ENCODE assay signal across 8 cellular contexts in the genomic region with DNA sequence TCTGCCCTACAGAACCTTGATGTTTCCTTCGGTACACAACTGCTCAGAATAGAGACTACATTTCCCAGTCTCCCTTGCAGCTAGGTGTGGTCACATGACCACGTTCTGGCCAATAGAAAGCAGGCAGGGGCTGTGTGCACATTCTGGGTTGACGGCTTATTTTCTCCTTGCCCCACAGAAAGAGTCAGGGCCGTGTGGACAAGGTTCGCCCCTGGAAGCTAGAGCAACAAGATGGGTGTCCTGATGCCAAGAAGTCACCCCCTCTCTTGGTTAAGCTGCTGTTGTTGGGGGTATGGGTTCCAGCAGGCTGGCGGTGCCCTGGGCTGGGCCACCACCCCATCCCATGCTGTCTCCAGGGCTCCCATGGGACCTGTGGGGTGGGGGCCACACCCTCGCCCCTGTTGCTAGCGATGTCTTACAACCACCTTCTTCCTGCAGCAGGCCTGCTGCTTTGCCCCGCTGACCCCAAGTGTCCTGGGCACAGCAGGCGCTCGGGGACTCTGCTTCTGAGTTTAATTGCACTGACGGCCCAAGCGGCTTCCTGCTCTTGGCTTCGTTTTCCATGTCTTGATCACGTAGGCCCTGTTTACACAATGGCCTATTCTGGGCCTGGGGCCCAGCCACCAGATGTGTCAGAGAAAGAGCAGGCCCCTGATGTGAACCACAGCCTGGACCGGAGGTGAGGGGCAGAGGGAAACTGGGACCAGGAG. TPM values are rescaled to one million over a fixed set of nuclear protein-coding genes. Genes with fewer than 3 reads are reported as not detected.
DNase-seq lines count a peak whose midpoint lies in the region; ATAC-seq and TF ChIP-seq lines count a peak whose summit lies in the region.

No MANE protein-coding gene starts in this region.

- 19 to 36% methylated on average over 6 to 12 of the region's 16 CpGs for WGBS in esophagus squamous epithelium, 2 donors
- 21 to 24% methylated on average over 12 to 16 of the region's 16 CpGs for WGBS in testis, 2 donors

- H3K36me3 Mint-ChIP-seq in activated CD8-positive, alpha-beta T cell treated with anti-CD3 and anti-CD28 coated beads, Interleukin-2, amount 10 ng/mL, durations not matched to agents 7 days and 5 days (ENCODE audit: low read depth), result no peaks in the 10 kb centered on the region

- peak; percentile 70 for ATAC-seq in HG03135 (IDR thresholded peaks at IDR 0.05; ENCODE audit: unreplicated experiment)
- ATAC-seq in activated CD8-positive, alpha-beta T cell treated with anti-CD3 and anti-CD28 coated beads, Interleukin-2, amount 10 ng/mL, durations not matched to agents 7 days and 5 days, result peak; percentile 74

- H3K36me3 ChIP-seq in esophagus squamous epithelium (peaks cover 0 to 45% (median 0%) of the 10 kb centered on the region in 3 donors), testis (ENCODE audit: low read depth, missing control alignments) (no peaks in the 10 kb centered on the region)

- no peaks in the 10 kb centered on the region for H3K27me3 Mint-ChIP-seq in activated CD8-positive, alpha-beta T cell treated with anti-CD3 and anti-CD28 coated beads, Interleukin-2, amount 10 ng/mL, durations not matched to agents 7 days and 5 days (ENCODE audit: low read depth)

- H3K27ac Mint-ChIP-seq in activated CD8-positive, alpha-beta T cell treated with anti-CD3 and anti-CD28 coated beads, Interleukin-2, amount 10 ng/mL, durations not matched to agents 7 days and 5 days, result no peak overlapping the region

- H3K9me3 ChIP-seq in esophagus squamous epithelium (no peaks in the 10 kb centered on the region), testis (no peaks in the 10 kb centered on the region)

- CTCF ChIA-PET in activated CD8-positive, alpha-beta T cell treated with anti-CD3 and anti-CD28 coated beads, Interleukin-2, amount 10 ng/mL, durations not matched to agents 7 days and 5 days (lab: Charles Lee), result interaction anchor here (0.8 to 1.7 kb wide), 5 partner anchors 15 to 125 kb away, joined by 3 to 7 read pairs (median 3); a partner anchor contains a TSS

- peaks cover 14 to 67% (median 49%) of the 10 kb centered on the region in 3 donors for H3K4me1 ChIP-seq in esophagus squamous epithelium
- H3K4me1 ChIP-seq in testis, result peaks cover 42% of the 10 kb centered on the region

- TF ChIP-seq CTCF in esophagus squamous epithelium (IDR thresholded peaks at IDR 0.05) (no peak), testis (IDR thresholded peaks at IDR 0.05) (no peak)

- POLR2A ChIA-PET in activated CD8-positive, alpha-beta T cell treated with anti-CD3 and anti-CD28 coated beads, Interleukin-2, amount 10 ng/mL, durations not matched to agents 7 days and 5 days (lab: Charles Lee), result no interaction called here

- peak in 1 of 4 donors; percentile 10 for TF ChIP-seq POLR2A in esophagus squamous epithelium (IDR thresholded peaks at IDR 0.05)
- no peak for TF ChIP-seq POLR2A in testis (IDR thresholded peaks at IDR 0.05)

- H3K4me3 Mint-ChIP-seq in activated CD8-positive, alpha-beta T cell treated with anti-CD3 and anti-CD28 coated beads, Interleukin-2, amount 10 ng/mL, durations not matched to agents 7 days and 5 days, result no peak overlapping the region

- intact Hi-C loops in esophagus squamous epithelium (cut with DNase I), result no loop called here
- intact Hi-C loops in testis (cut with DNase I; ENCODE audit: low total_unique reads), result no loop called here

- peaks cover 7% of the 10 kb centered on the region for H3K4me1 Mint-ChIP-seq in activated CD8-positive, alpha-beta T cell treated with anti-CD3 and anti-CD28 coated beads, Interleukin-2, amount 10 ng/mL, durations not matched to agents 7 days and 5 days (ENCODE audit: low read depth)

- H3K27ac ChIP-seq in esophagus squamous epithelium (peak overlapping the region; percentile 72 to 94 (median 88)), testis (peak overlapping the region; percentile 56 to 83)

- H3K27me3 ChIP-seq in esophagus squamous epithelium (no peaks in the 10 kb centered on the region), testis (no peaks in the 10 kb centered on the region)

- no peaks in the 10 kb centered on the region for H3K9me3 Mint-ChIP-seq in activated CD8-positive, alpha-beta T cell treated with anti-CD3 and anti-CD28 coated beads, Interleukin-2, amount 10 ng/mL, durations not matched to agents 7 days and 5 days (ENCODE audit: insufficient read depth)

- peak; percentile 18 to 26 for DNase-seq in activated CD4-positive, alpha-beta T cell treated with anti-CD3 and anti-CD28 coated beads for 24 hours (ENCODE audit: low read depth in 2 of 2)
- DNase-seq in activated CD4-positive, alpha-beta T cell treated with anti-CD3 and anti-CD28 coated beads for 1 hour, result no peak
- DNase-seq in NCI-H524 treated with DMSO at 0.1 percent for 48 hours (lab: John Stamatoyannopoulos, UW), result peak; percentile 78
- DNase-seq in activated CD8-positive, alpha-beta T cell treated with anti-CD3 and anti-CD28 coated beads, Interleukin-2, amount 10 ng/mL, durations not matched to agents 7 days and 5 days, result peak; percentile 65
- peak; percentile 29 for DNase-seq in esophagus squamous epithelium (lab: John Stamatoyannopoulos, UW)
- peak; percentile 56 for DNase-seq in myocyte (ENCODE audit: low read depth)
- peak; percentile 86 for DNase-seq in testis

- H3K4me3 ChIP-seq in esophagus squamous epithelium, result peak overlapping the region in 3 of 4 donors; percentile 13 to 51 (median 26)
- peak overlapping the region; percentile 29 to 43 for H3K4me3 ChIP-seq in testis

RNA-seq across cellular contexts. Expression of a gene that starts 24.9 kb away (rescaled TPM):
- total RNA-seq in activated CD8-positive, alpha-beta T cell treated with anti-CD3 and anti-CD28 coated beads, Interleukin-2, amount 10 ng/mL, durations not matched to agents 7 days and 5 days, result 10 to 100 TPM; 15.6 to 16.5 TPM
- 10 to 100 TPM in 1 of 4 donors, 1 to 10 TPM in 3; 5.6 to 21.4 (median 6.3) TPM for total RNA-seq in esophagus squamous epithelium
- 3.6 and 6.0 TPM in 2 replicates for total RNA-seq in myocyte
- 33.3 TPM for polyA plus RNA-seq in myocyte (2012)
- 10 to 100 TPM; 28.7 to 39.1 TPM for total RNA-seq in testis
- 16.7 TPM for polyA plus RNA-seq in testis (ENCODE audit: insufficient read depth, low read depth, low replicate concordance)
